22 cellular contexts compared by ENCODE assay signal in genomic region chr12:7038591-7038990, GRCh38.
"Had no signal": no experiment of that assay in that cellular context is flagged by ENCODE, and none has a peak within 500 bp of the region (broad histone marks: within the 10 kb centered on the region; RNA-seq: fewer than 3 reads in every experiment).

No MANE protein-coding gene starts in this region.

- DNase-seq: activated B cell treated with CpG ODN at 0.5 μM for 24 hours; activated CD4-positive, alpha-beta T cell treated with anti-CD3 and anti-CD28 coated beads for 1 hour; activated CD4-positive, alpha-beta T cell treated with anti-CD3 and anti-CD28 coated beads, Interleukin-2, amount 10 ng/mL, durations not matched to agents 24 days and 14 days; activated CD4-positive, alpha-beta T cell treated with anti-CD3 and anti-CD28 coated beads, Interleukin-2, amount 50 U/mL, for 48 hours; activated CD8-positive, alpha-beta memory T cell treated with anti-CD3 and anti-CD28 coated beads, Interleukin-2, amount 10 ng/mL, durations not matched to agents 7 days and 5 days; activated effector memory CD4-positive, alpha-beta T cell treated with anti-CD3 and anti-CD28 coated beads, Interleukin-2, amount 50 U/mL, for 16 hours; activated naive CD4-positive, alpha-beta T cell treated with anti-CD3 and anti-CD28 coated beads for 36 hours; activated T-cell treated with anti-CD3 and anti-CD28 coated beads, Interleukin-2, amount 50 U/mL, for 4 hours; adrenal gland; anterior cingulate cortex; cerebellar nuclear complex; Karpas-422; NCI-H1048; NCI-H146; NCI-H187 treated with DMSO at 0.1 percent for 48 hours; NCI-H2081 treated with DMSO at 0.1 percent for 48 hours; NCI-H446; PC-3; SIG-M5; T-helper 17 cell; T-helper 9 cell had no signal

- H3K27ac ChIP-seq: adrenal gland had no signal

- ATAC-seq: activated CD8-positive, alpha-beta memory T cell treated with anti-CD3 and anti-CD28 coated beads, Interleukin-2, amount 10 ng/mL, durations not matched to agents 7 days and 5 days; activated T-cell treated with anti-CD3 and anti-CD28 coated beads, Interleukin-2, amount 50 U/mL, for 4 hours; PC-3; T-helper 17 cell had no signal

- H3K4me3 Mint-ChIP-seq: activated B cell treated with CpG ODN at 0.5 μM for 24 hours; activated CD4-positive, alpha-beta T cell treated with anti-CD3 and anti-CD28 coated beads, Interleukin-2, amount 10 ng/mL, durations not matched to agents 24 days and 14 days; activated CD8-positive, alpha-beta memory T cell treated with anti-CD3 and anti-CD28 coated beads, Interleukin-2, amount 10 ng/mL, durations not matched to agents 7 days and 5 days; activated naive CD4-positive, alpha-beta T cell treated with anti-CD3 and anti-CD28 coated beads for 36 hours; activated naive CD8-positive, alpha-beta T cell; activated T-cell treated with anti-CD3 and anti-CD28 coated beads, Interleukin-2, amount 50 U/mL, for 4 hours; T-helper 17 cell had no signal

- H3K4me1 Mint-ChIP-seq: activated B cell treated with CpG ODN at 0.5 μM for 24 hours; activated CD4-positive, alpha-beta T cell treated with anti-CD3 and anti-CD28 coated beads, Interleukin-2, amount 10 ng/mL, durations not matched to agents 24 days and 14 days had no signal

- H3K36me3 ChIP-seq: adrenal gland had no signal

- H3K36me3 Mint-ChIP-seq: activated CD8-positive, alpha-beta memory T cell treated with anti-CD3 and anti-CD28 coated beads, Interleukin-2, amount 10 ng/mL, durations not matched to agents 7 days and 5 days; activated naive CD8-positive, alpha-beta T cell had no signal

- H3K27me3 ChIP-seq: adrenal gland had no signal

- H3K9me3 ChIP-seq: adrenal gland had no signal

- H3K4me3 ChIP-seq: adrenal gland had no signal

- H3K27ac Mint-ChIP-seq: activated B cell treated with CpG ODN at 0.5 μM for 24 hours; activated CD4-positive, alpha-beta T cell treated with anti-CD3 and anti-CD28 coated beads, Interleukin-2, amount 10 ng/mL, durations not matched to agents 24 days and 14 days; activated CD8-positive, alpha-beta memory T cell treated with anti-CD3 and anti-CD28 coated beads, Interleukin-2, amount 10 ng/mL, durations not matched to agents 7 days and 5 days; activated naive CD4-positive, alpha-beta T cell treated with anti-CD3 and anti-CD28 coated beads for 36 hours; activated naive CD8-positive, alpha-beta T cell; T-helper 17 cell had no signal

- H3K27me3 Mint-ChIP-seq: activated B cell treated with CpG ODN at 0.5 μM for 24 hours; activated CD8-positive, alpha-beta memory T cell treated with anti-CD3 and anti-CD28 coated beads, Interleukin-2, amount 10 ng/mL, durations not matched to agents 7 days and 5 days; activated naive CD8-positive, alpha-beta T cell had no signal

- H3K9me3 Mint-ChIP-seq: activated B cell treated with CpG ODN at 0.5 μM for 24 hours; activated CD4-positive, alpha-beta T cell treated with anti-CD3 and anti-CD28 coated beads, Interleukin-2, amount 10 ng/mL, durations not matched to agents 24 days and 14 days; activated naive CD4-positive, alpha-beta T cell treated with anti-CD3 and anti-CD28 coated beads for 36 hours; activated T-cell treated with anti-CD3 and anti-CD28 coated beads, Interleukin-2, amount 50 U/mL, for 4 hours had no signal

- H3K4me1 ChIP-seq: adrenal gland had no signal
